Comparison of ENCODE assay signal across 16 cellular contexts in genomic region chr5:96087939-96088338, GRCh38.
A peak's percentile ranks its signal among the peaks of the same experiment; 100 is the strongest.
DNase-seq lines count a peak whose midpoint lies in the region; ATAC-seq and TF ChIP-seq lines count a peak whose summit lies in the region.
"Had no signal": no experiment of that assay in that cellular context is flagged by ENCODE, and none has a peak within 500 bp of the region (broad histone marks: within the 10 kb centered on the region; RNA-seq: fewer than 3 reads in every experiment).

No MANE protein-coding gene starts in this region.

- in situ Hi-C loops in Panc1 (cut with HindIII; ENCODE audit: low pct_unique_long_range_greater_than_20kb, low sequenced_read_pairs) (no loop called here), HAP-1 (cut with MboI; ENCODE audit: low sequenced_read_pairs) (no loop called here)

- no peak overlapping the region for H3K9ac ChIP-seq in mesenchymal stem cell (ENCODE audit: low read length)
- H3K9ac ChIP-seq: BLaER1 treated with 17β-estradiol and CSF1 and Interleukin-3, amounts not matched to agents 10 nM and 100 nM; GM23248; KMS-11 had no signal

- peak overlapping the region; percentile 68 for H2BK15ac ChIP-seq in mesenchymal stem cell (ENCODE audit: low read depth, poor library complexity, severe bottlenecking)

- no peak overlapping the region for H3K4ac ChIP-seq in mesenchymal stem cell (ENCODE audit: low read depth in 1 of 2, low read length in 2 of 2)

- ATAC-seq in Panc1, result no peak
- ATAC-seq in GM21717 (IDR thresholded peaks at IDR 0.05; ENCODE audit: unreplicated experiment), result no peak

- no peak overlapping the region for H2BK5ac ChIP-seq in mesenchymal stem cell (ENCODE audit: low read depth, low read length, poor library complexity, severe bottlenecking)

- H2BK12ac ChIP-seq in mesenchymal stem cell (ENCODE audit: low read length in 2 of 2), result no peak overlapping the region

- H4K8ac ChIP-seq in mesenchymal stem cell (ENCODE audit: low read length), result no peak overlapping the region

- 65% methylated on average over 2 of the region's 3 CpGs for WGBS in mesenchymal stem cell

- CTCF ChIA-PET in Panc1 (lab: Charles Lee), result no interaction called here

- no peak overlapping the region for H3K4me3 ChIP-seq in Panc1 (ENCODE audit: low read depth in 2 of 2, low read length in 2 of 2)
- H3K4me3 ChIP-seq in mesenchymal stem cell (ENCODE audit: insufficient read depth in 1 of 2, low read depth in 1 of 2, low read length in 2 of 2), result no peak overlapping the region
- H3K4me3 ChIP-seq in HAP-1, result no peak overlapping the region
- H3K4me3 ChIP-seq: BLaER1 treated with 17β-estradiol and CSF1 and Interleukin-3, amounts not matched to agents 10 nM and 100 nM; GM23248; MG63 had no signal

- peaks cover 1% of the 10 kb centered on the region for H3K79me1 ChIP-seq in mesenchymal stem cell (replicated peaks; ENCODE audit: low read length, poor library complexity, severe bottlenecking)

- H3K4me1 ChIP-seq in Panc1 (ENCODE audit: control insufficient read depth, insufficient read depth, low read length), result peaks cover 4% of the 10 kb centered on the region
- H3K4me1 ChIP-seq in mesenchymal stem cell (ENCODE audit: control insufficient read depth, insufficient read depth, low read depth, low read length), result no peaks in the 10 kb centered on the region
- peaks cover 19% of the 10 kb centered on the region for H3K4me1 ChIP-seq in HAP-1

- no peak overlapping the region for H2AK5ac ChIP-seq in mesenchymal stem cell (ENCODE audit: low read length, severe bottlenecking)

- no peak overlapping the region for H4K91ac ChIP-seq in mesenchymal stem cell (ENCODE audit: low read length)

- no peak overlapping the region for H2AFZ ChIP-seq in mesenchymal stem cell (ENCODE audit: low read depth, low read length)
- H2AFZ ChIP-seq: GM23248 had no signal

- H3K14ac ChIP-seq in mesenchymal stem cell (ENCODE audit: low read length in 2 of 2), result no peak overlapping the region

- H3K4me2 ChIP-seq in mesenchymal stem cell (ENCODE audit: low read length, poor library complexity, severe bottlenecking), result no peak overlapping the region
- H3K4me2 ChIP-seq: BLaER1 treated with 17β-estradiol and CSF1 and Interleukin-3, amounts not matched to agents 10 nM and 100 nM; KMS-11 had no signal

- H3K18ac ChIP-seq in mesenchymal stem cell (ENCODE audit: low read depth in 1 of 2, low read length in 2 of 2), result no peak overlapping the region

- H3K36me3 ChIP-seq in Panc1 (ENCODE audit: control insufficient read depth, insufficient read depth, low read length) (no peaks in the 10 kb centered on the region), mesenchymal stem cell (ENCODE audit: control insufficient read depth in 1 of 2, insufficient read depth in 2 of 2, low read depth in 1 of 2, low read length in 2 of 2) (no peaks in the 10 kb centered on the region), HAP-1 (replicated peaks) (no peaks in the 10 kb centered on the region)
- H3K36me3 ChIP-seq: BLaER1 treated with 17β-estradiol and CSF1 and Interleukin-3, amounts not matched to agents 10 nM and 100 nM; MG63 had no signal

- BruUV-seq in Panc1 (replicated peaks; lab: Mats Ljungman, UMichigan), result no TSS peak

- intact Hi-C loops in Panc1 (cut with micrococcal nuclease; ENCODE audit: unreplicated experiment), result no loop called here

- no peak overlapping the region for H3K23ac ChIP-seq in mesenchymal stem cell (ENCODE audit: low read length in 2 of 2)

- peak; percentile 8 for DNase-seq in NCI-H2029 (lab: John Stamatoyannopoulos, UW)
- no peak for DNase-seq in NCI-H2029 treated with DMSO at 0.1 percent for 48 hours (lab: John Stamatoyannopoulos, UW)
- DNase-seq in COR-L47 (lab: John Stamatoyannopoulos, UW), result peak; percentile 15
- no peak for DNase-seq in Panc1 (ENCODE audit: low read depth, low spot score)
- DNase-seq in mesenchymal stem cell, result no peak
- DNase-seq in HAP-1 (ENCODE audit: low spot score in 2 of 2), result no peak
- DNase-seq in stimulated activated CD8-positive, alpha-beta memory T cell treated with anti-CD3 and anti-CD28 coated beads, Interleukin-4, amount 100 ng/mL, for 48 hours, result no peak
- DNase-seq: GF-D8, GM23248, MG63, NCI-H1092, NCI-H187, NCI-H526 had no signal

- H3K9me3 ChIP-seq in Panc1 (ENCODE audit: control insufficient read depth, insufficient read depth, low read depth, low read length) (no peaks in the 10 kb centered on the region), mesenchymal stem cell (ENCODE audit: control insufficient read depth, low read length) (no peaks in the 10 kb centered on the region), HAP-1 (no peaks in the 10 kb centered on the region)
- H3K9me3 ChIP-seq: BLaER1 treated with 17β-estradiol and CSF1 and Interleukin-3, amounts not matched to agents 10 nM and 100 nM; MG63 had no signal

- no peak overlapping the region for H2BK120ac ChIP-seq in mesenchymal stem cell (ENCODE audit: low read depth, low read length)

- TF ChIP-seq CTCF in Panc1 (IDR thresholded peaks at IDR 0.05), result no peak

- H3K27me3 ChIP-seq in Panc1 (ENCODE audit: control insufficient read depth, insufficient read depth, low read length) (no peaks in the 10 kb centered on the region), mesenchymal stem cell (ENCODE audit: control insufficient read depth in 1 of 2, insufficient read depth in 1 of 2, low read length in 2 of 2) (no peaks in the 10 kb centered on the region), HAP-1 (ENCODE audit: low read depth) (peaks cover 6% of the 10 kb centered on the region; the same call in 1 of the 2 replicates)
- H3K27me3 ChIP-seq: BLaER1 treated with 17β-estradiol and CSF1 and Interleukin-3, amounts not matched to agents 10 nM and 100 nM; MG63 had no signal

- H3K27ac ChIP-seq in Panc1 (ENCODE audit: low read length), result peak overlapping the region; percentile 46; the same call in 1 of the 2 replicates
- no peak overlapping the region for H3K27ac ChIP-seq in mesenchymal stem cell (ENCODE audit: low read length, poor library complexity, severe bottlenecking)
- H3K27ac ChIP-seq: BLaER1 treated with 17β-estradiol and CSF1 and Interleukin-3, amounts not matched to agents 10 nM and 100 nM; GM23248; KMS-11 had no signal

- POLR2A ChIA-PET in Panc1 (lab: Charles Lee), result no interaction called here

Comparison
In these comparisons a context has a peak if more than half of its experiments do, and no peak if none do; other contexts are left out.
1. DNase-seq: peak in NCI-H2029 (single experiment) and COR-L47 (single experiment); none in NCI-H2029 treated with DMSO at 0.1 percent for 48 hours (single experiment), Panc1 (single experiment), mesenchymal stem cell (single experiment), HAP-1 (0 of 2) and stimulated activated CD8-positive, alpha-beta memory T cell treated with anti-CD3 and anti-CD28 coated beads, Interleukin-4, amount 100 ng/mL, for 48 hours (single experiment).